Comparison of ENCODE assay signal across 12 cellular contexts in the genomic region with DNA sequence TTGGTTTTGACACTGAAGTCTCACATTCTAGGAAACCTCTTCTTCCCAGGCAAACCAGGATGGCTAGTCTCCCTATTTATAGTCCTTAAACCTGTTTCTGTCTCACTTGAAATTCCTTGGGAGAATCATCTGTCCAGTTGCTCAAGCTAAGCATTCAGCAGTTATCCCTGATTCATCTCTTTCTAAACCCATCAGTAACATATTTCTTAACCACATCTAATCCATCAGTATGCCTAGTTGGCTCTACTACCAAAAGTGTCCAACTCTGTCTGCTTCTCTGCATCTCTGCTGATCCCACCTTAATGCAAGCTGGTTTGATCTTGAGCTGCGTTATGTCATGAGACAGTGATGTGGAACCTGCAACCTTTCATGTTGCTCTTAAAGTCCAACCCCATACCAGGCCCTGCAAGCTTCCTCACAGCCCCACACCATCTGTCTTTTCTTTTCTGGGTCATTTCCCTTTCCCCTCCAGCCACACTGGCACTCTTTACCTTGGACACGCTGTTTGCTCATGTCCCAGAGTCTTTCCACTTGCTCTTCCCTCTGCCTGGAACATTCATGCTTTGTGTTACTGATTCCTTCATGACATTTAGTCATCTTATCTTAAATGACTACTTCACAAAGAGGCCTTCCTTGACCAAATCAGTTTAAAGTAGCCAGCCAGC.
DNase-seq lines count a peak whose midpoint lies in the region; ATAC-seq, FAIRE-seq and TF ChIP-seq lines count a peak whose summit lies in the region.
"Had no signal": no experiment of that assay in that cellular context is flagged by ENCODE, and none has a peak within 500 bp of the region (broad histone marks: within the 10 kb centered on the region; RNA-seq: fewer than 3 reads in every experiment).

No MANE protein-coding gene starts in this region.

- H3K36me3 Mint-ChIP-seq in activated CD8-positive, alpha-beta T cell treated with anti-CD3 and anti-CD28 coated beads for 36 hours (ENCODE audit: low read depth): peaks cover 6% of the 10 kb centered on the region

- intact Hi-C loops in activated CD8-positive, alpha-beta T cell treated with anti-CD3 and anti-CD28 coated beads for 36 hours (cut with micrococcal nuclease): no loop called here

- H3K4me1 Mint-ChIP-seq in activated CD8-positive, alpha-beta T cell treated with anti-CD3 and anti-CD28 coated beads for 36 hours (ENCODE audit: low read depth): peaks cover 51% of the 10 kb centered on the region

- H3K4me3 ChIP-seq in AG04449 (ENCODE audit: low read depth, low read length): no peak overlapping the region
- H3K4me3 ChIP-seq: heart left ventricle had no signal

- peak; percentile 83 for DNase-seq in AG04449 (ENCODE audit: low read depth, low spot score)
- DNase-seq in GM18507 (ENCODE audit: extremely low spot score, insufficient read length, low read depth): no peak
- peak; percentile 43 for DNase-seq in amniotic stem cell (lab: John Stamatoyannopoulos, UW)
- peak; percentile 79 for DNase-seq in islet precursor cell
- no peak for DNase-seq in activated CD8-positive, alpha-beta T cell treated with anti-CD3 and anti-CD28 coated beads for 36 hours
- DNase-seq: heart left ventricle, Kasumi-1, NCI-H526 had no signal

- H3K4me3 Mint-ChIP-seq in activated CD8-positive, alpha-beta T cell treated with anti-CD3 and anti-CD28 coated beads for 36 hours: no peak overlapping the region
- H3K4me3 Mint-ChIP-seq: T-helper 1 cell treated with Interleukin-12 subunit alpha and Interleukin-12 subunit beta and Interleukin-4 antibody, amounts not matched to agents 30 μg/mL and 1 μg/mL, for 36 hours had no signal

- no peak for TF ChIP-seq CTCF in AG04449 (IDR thresholded peaks at IDR 0.05; ENCODE audit: insufficient read depth, low read length, missing control alignments)
- TF ChIP-seq CTCF in activated CD8-positive, alpha-beta T cell treated with anti-CD3 and anti-CD28 coated beads for 36 hours (IDR thresholded peaks at IDR 0.05): no peak

- no peaks in the 10 kb centered on the region for H3K27me3 Mint-ChIP-seq in activated CD8-positive, alpha-beta T cell treated with anti-CD3 and anti-CD28 coated beads for 36 hours

- ATAC-seq in activated CD8-positive, alpha-beta T cell treated with anti-CD3 and anti-CD28 coated beads for 36 hours: no peak
- ATAC-seq in GM18907 (IDR thresholded peaks at IDR 0.05; ENCODE audit: unreplicated experiment) (no peak), GM19035 (IDR thresholded peaks at IDR 0.05; ENCODE audit: unreplicated experiment) (no peak), GM19452 (IDR thresholded peaks at IDR 0.05; ENCODE audit: unreplicated experiment) (no peak)
- ATAC-seq: heart left ventricle had no signal

- no peaks in the 10 kb centered on the region for H3K9me3 Mint-ChIP-seq in activated CD8-positive, alpha-beta T cell treated with anti-CD3 and anti-CD28 coated beads for 36 hours
- H3K9me3 Mint-ChIP-seq: T-helper 1 cell treated with Interleukin-12 subunit alpha and Interleukin-12 subunit beta and Interleukin-4 antibody, amounts not matched to agents 30 μg/mL and 1 μg/mL, for 36 hours had no signal

- CTCF ChIA-PET in AG04449 (lab: Yijun Ruan, JAX): interaction anchor here (1.3 to 1.6 kb wide), 4 partner anchors 11 to 201 kb away, joined by 3 to 7 read pairs (median 5); no protein-coding TSS in a partner anchor
- CTCF ChIA-PET in activated CD8-positive, alpha-beta T cell treated with anti-CD3 and anti-CD28 coated beads for 36 hours (lab: Charles Lee): interaction anchor here (1.2 kb wide), 1 partner anchor 10 kb away, joined by 3 read pairs; no protein-coding TSS in a partner anchor

- POLR2A ChIA-PET in AG04449 (lab: Yijun Ruan, JAX): interaction anchor here (0.9 to 1.1 kb wide), 2 partner anchors 10 to 114 kb away, joined by 3 to 4 read pairs; no protein-coding TSS in a partner anchor
- POLR2A ChIA-PET in activated CD8-positive, alpha-beta T cell treated with anti-CD3 and anti-CD28 coated beads for 36 hours (lab: Charles Lee): interaction anchor here (0.6 kb wide), 1 partner anchor 1430 kb away, joined by 3 read pairs; no protein-coding TSS in a partner anchor

- no peak overlapping the region for H3K27ac Mint-ChIP-seq in activated CD8-positive, alpha-beta T cell treated with anti-CD3 and anti-CD28 coated beads for 36 hours
- H3K27ac Mint-ChIP-seq: T-helper 1 cell treated with Interleukin-12 subunit alpha and Interleukin-12 subunit beta and Interleukin-4 antibody, amounts not matched to agents 30 μg/mL and 1 μg/mL, for 36 hours had no signal

- FAIRE-seq in GM18507 (lab: Jason Lieb, UNC): peak; percentile 31

Comparison
In these comparisons a context has a peak if more than half of its experiments do, and no peak if none do; other contexts are left out.
1. DNase-seq: peak in AG04449 (single experiment), amniotic stem cell (single experiment) and islet precursor cell (single experiment); none in GM18507 (single experiment) and activated CD8-positive, alpha-beta T cell treated with anti-CD3 and anti-CD28 coated beads for 36 hours (single experiment).